In the genomic region with DNA sequence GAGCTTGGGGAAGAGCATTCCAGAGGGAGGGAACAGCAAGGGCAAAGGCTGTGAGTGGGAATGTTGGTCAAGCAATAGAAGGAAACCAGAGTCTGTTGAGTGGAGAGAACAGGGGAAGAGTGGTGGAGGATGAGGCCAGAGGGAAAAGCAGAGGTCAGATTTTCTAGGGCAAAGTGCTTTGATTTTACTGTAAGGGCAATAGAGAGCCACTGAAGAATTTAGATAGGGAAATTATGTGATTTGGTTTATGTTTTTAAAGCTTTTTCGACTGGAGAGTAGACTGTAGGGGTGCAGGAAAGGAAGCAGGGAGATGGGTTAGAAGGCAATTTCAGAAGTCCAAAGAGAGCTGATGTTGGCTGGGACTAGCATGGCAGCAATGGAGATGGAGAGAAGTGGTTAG, we compare ENCODE assay signal across 22 cellular contexts. TPM values are rescaled to one million over a fixed set of nuclear protein-coding genes. Genes with fewer than 3 reads are reported as not detected.
"Had no signal": no experiment of that assay in that cellular context is flagged by ENCODE, and none has a peak within 500 bp of the region (broad histone marks: within the 10 kb centered on the region; RNA-seq: fewer than 3 reads in every experiment).

No MANE protein-coding gene starts in this region.

- ATAC-seq: heart right ventricle; left lobe of liver; mucosa of descending colon; naive thymus-derived CD8-positive, alpha-beta T cell; right cardiac atrium; stimulated activated effector memory CD8-positive, alpha-beta T cell treated with anti-CD3 and anti-CD28 coated beads, Interleukin-12 subunit alpha, Interleukin-12 subunit beta, amount 100 ng/mL, for 72 hours; stimulated activated naive CD8-positive, alpha-beta T cell treated with anti-CD3 and anti-CD28 coated beads, Interleukin-15, Interleukin-2, amounts not matched to agents 100 U/mL and 50 U/mL, for 24 hours had no signal

- H3K4me3 Mint-ChIP-seq: stimulated activated effector memory CD8-positive, alpha-beta T cell treated with anti-CD3 and anti-CD28 coated beads, Interleukin-12 subunit alpha, Interleukin-12 subunit beta, amount 100 ng/mL, for 72 hours had no signal

- DNase-seq: colonic mucosa; dermis blood vessel endothelial cell; erythroblast; foreskin melanocyte; heart right ventricle; hypothalamus; kidney glomerular epithelial cell; mammary epithelial cell; mucosa of descending colon; naive thymus-derived CD8-positive, alpha-beta T cell; nucleus accumbens; ovary; right cardiac atrium; stimulated activated CD4-positive, alpha-beta T cell treated with anti-CD3 and anti-CD28 coated beads, Interleukin-2, amount 100 ng/mL, for 48 hours; stimulated activated CD8-positive, alpha-beta memory T cell treated with anti-CD3 and anti-CD28 coated beads, Interleukin-4, amount 100 ng/mL, for 48 hours; stimulated activated naive CD8-positive, alpha-beta T cell treated with anti-CD3 and anti-CD28 coated beads, Interleukin-15, Interleukin-2, amounts not matched to agents 100 U/mL and 50 U/mL, for 24 hours; thyroid gland; upper lobe of left lung; uterus had no signal

- H3K27ac Mint-ChIP-seq: stimulated activated effector memory CD8-positive, alpha-beta T cell treated with anti-CD3 and anti-CD28 coated beads, Interleukin-12 subunit alpha, Interleukin-12 subunit beta, amount 100 ng/mL, for 72 hours had no signal

- H3K9me3 Mint-ChIP-seq: naive thymus-derived CD8-positive, alpha-beta T cell; stimulated activated effector memory CD8-positive, alpha-beta T cell treated with anti-CD3 and anti-CD28 coated beads, Interleukin-12 subunit alpha, Interleukin-12 subunit beta, amount 100 ng/mL, for 72 hours had no signal

RNA-seq across cellular contexts. Expression of gene SGK2, which starts 46.9 kb away (rescaled TPM):
- total RNA-seq: glomerular endothelial cell had no signal
